12 cellular contexts compared by ENCODE assay signal in genomic region chr15:52559022-52559421, GRCh38. TPM values are rescaled to one million over a fixed set of nuclear protein-coding genes. Genes with fewer than 3 reads are reported as not detected.
DNase-seq lines count a peak whose midpoint lies in the region; ATAC-seq and TF ChIP-seq lines count a peak whose summit lies in the region.
"Had no signal": no experiment of that assay in that cellular context is flagged by ENCODE, and none has a peak within 500 bp of the region (broad histone marks: within the 10 kb centered on the region; RNA-seq: fewer than 3 reads in every experiment).

No MANE protein-coding gene starts in this region.

- peak; percentile 22 for ATAC-seq in GM21390 (IDR thresholded peaks at IDR 0.05; ENCODE audit: unreplicated experiment)
- ATAC-seq in T-cell (replicated peaks in 1 of 4): no peak
- no peak for ATAC-seq in HG03432 (IDR thresholded peaks at IDR 0.05; ENCODE audit: unreplicated experiment)

- H3K4me3 ChIP-seq in GM12864 (ENCODE audit: low read depth, low read length): peak overlapping the region; percentile 37; the same call in 1 of the 2 replicates
- H3K4me3 ChIP-seq: heart left ventricle, lung, thyroid gland had no signal

- H3K9me3 Mint-ChIP-seq in T-cell: no peaks in the 10 kb centered on the region
- no peaks in the 10 kb centered on the region for H3K9me3 Mint-ChIP-seq in immature natural killer cell

- TF ChIP-seq CTCF in GM12864 (IDR thresholded peaks at IDR 0.05; ENCODE audit: low read depth, low read length, missing control alignments): no peak

- CTCF ChIA-PET in T-cell (lab: Charles Lee): interaction anchor here in 1 of 2 donors (0.6 kb wide), 1 partner anchor 37 kb away, joined by 3 read pairs; no protein-coding TSS in a partner anchor

- H3K36me3 Mint-ChIP-seq in T-cell: peaks cover 19% of the 10 kb centered on the region
- peaks cover 0 to 11% (median 7%) of the 10 kb centered on the region in 3 donors for H3K36me3 Mint-ChIP-seq in immature natural killer cell

- H3K27ac Mint-ChIP-seq in T-cell (peak overlapping the region; percentile 44 to 71), immature natural killer cell (peak overlapping the region in 4 of 6 donors; percentile 28 to 87 (median 78))

- H3K27me3 Mint-ChIP-seq in T-cell (no peaks in the 10 kb centered on the region), immature natural killer cell (ENCODE audit: low read depth in 3 of 3) (peaks cover 0 to 1% (median 0%) of the 10 kb centered on the region in 3 donors)

- POLR2A ChIA-PET in T-cell (lab: Charles Lee): interaction anchor here in 1 of 2 donors (0.5 kb wide), 1 partner anchor 34 kb away, joined by 4 read pairs; no protein-coding TSS in a partner anchor

- no peak for DNase-seq in GM12864 (ENCODE audit: low read depth)
- DNase-seq in T-cell: no peak
- no peak for DNase-seq in immature natural killer cell
- no peak for DNase-seq in activated gamma-delta T cell (lab: John Stamatoyannopoulos, UW)
- DNase-seq in iPS-NIHi7 (ENCODE audit: extremely low spot score): no peak
- DNase-seq in NOMO-1 treated with DMSO at 0.1 percent for 48 hours (lab: John Stamatoyannopoulos, UW; ENCODE audit: unreplicated experiment): no peak
- DNase-seq: heart left ventricle, NCI-H1048, thyroid gland had no signal

- peaks cover 59 to 68% (median 64%) of the 10 kb centered on the region in 3 donors for H3K4me1 Mint-ChIP-seq in T-cell
- peaks cover 40 to 84% of the 10 kb centered on the region in 2 donors for H3K4me1 Mint-ChIP-seq in immature natural killer cell

- peak overlapping the region in 1 of 3 donors; percentile 21 for H3K4me3 Mint-ChIP-seq in T-cell
- H3K4me3 Mint-ChIP-seq in immature natural killer cell: peak overlapping the region in 2 of 5 donors; percentile 52 to 78

RNA-seq across cellular contexts. Expression of gene ARPP19, which starts 9.8 kb away (rescaled TPM):
- total RNA-seq in T-cell: 100 to 1,000 TPM in 2 of 5 donors, 10 to 100 TPM in 3; 84.1 to 106 (median 95.9) TPM
- polyA plus RNA-seq in immature natural killer cell: 10 to 100 TPM; 62.9 to 88.5 (median 71.2) TPM

RNA-seq across cellular contexts. Expression of gene MYO5A, which starts 30.3 kb away (rescaled TPM):
- total RNA-seq in T-cell: 10 to 100 TPM; 25.2 to 46.6 (median 29.5) TPM
- polyA plus RNA-seq in immature natural killer cell: 10 to 100 TPM in 1 of 3 donors, 1 to 10 TPM in 2; 2.0 to 10.9 (median 5.9) TPM
